Comparison of ENCODE assay signal across 11 cellular contexts in the genomic region with DNA sequence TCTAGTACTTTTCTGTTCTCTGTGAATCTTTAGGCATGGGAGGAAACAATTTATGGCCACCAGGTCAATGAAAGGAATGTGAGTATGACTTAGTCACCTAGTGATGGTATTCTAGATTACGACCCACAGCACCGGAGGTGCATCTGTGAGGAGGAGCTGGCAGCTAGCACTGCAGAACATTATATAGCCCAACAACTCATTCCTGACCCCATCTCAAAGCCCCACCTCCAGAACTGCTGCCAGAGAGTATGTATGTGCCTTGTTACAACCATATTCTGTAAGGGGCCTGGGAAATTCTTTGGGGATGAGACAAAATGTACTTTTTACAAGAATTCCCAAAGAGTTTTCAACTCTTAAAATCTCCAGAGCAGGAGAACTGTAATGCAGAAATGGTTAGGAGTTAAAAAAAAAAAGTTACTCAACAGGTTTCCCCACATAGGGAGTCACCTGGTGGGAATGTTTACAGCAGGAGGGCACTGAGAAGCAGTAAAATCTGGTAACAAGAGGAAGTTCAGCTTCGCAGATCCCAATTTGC. TPM values are rescaled to one million over a fixed set of nuclear protein-coding genes. Genes with fewer than 3 reads are reported as not detected.
DNase-seq lines count a peak whose midpoint lies in the region; TF ChIP-seq lines count a peak whose summit lies in the region.
"Had no signal": no experiment of that assay in that cellular context is flagged by ENCODE, and none has a peak within 500 bp of the region (broad histone marks: within the 10 kb centered on the region; RNA-seq: fewer than 3 reads in every experiment).

No MANE protein-coding gene starts in this region.

- intact Hi-C loops in testis (cut with DNase I; ENCODE audit: low total_unique reads) (no loop called here), sigmoid colon (cut with DNase I) (no loop called here)

- WGBS in testis, 2 donors = 76 to 93% methylated on average over 3 of the region's 3 CpGs
- 15 to 62% methylated on average over 3 of the region's 3 CpGs for WGBS in sigmoid colon, 2 donors

- no peak for TF ChIP-seq EP300 in sigmoid colon (IDR thresholded peaks at IDR 0.05)

- no peak overlapping the region for H3K9ac ChIP-seq in HUES48 (ENCODE audit: low read depth, low read length)

- no peak for TF ChIP-seq POLR2A in testis (IDR thresholded peaks at IDR 0.05)
- no peak for TF ChIP-seq POLR2A in sigmoid colon (IDR thresholded peaks at IDR 0.05)

- in situ Hi-C loops in ACHN (cut with HindIII; ENCODE audit: low pct_ligation_motif_present, low pct_unique_long_range_greater_than_20kb, low sequenced_read_pairs) (no loop called here), brain microvascular endothelial cell (cut with HindIII; ENCODE audit: low pct_ligation_motif_present, low sequenced_read_pairs) (no loop called here)

- H3K9me3 ChIP-seq in HUES48 (ENCODE audit: control insufficient read depth, insufficient read depth, low read length) (no peaks in the 10 kb centered on the region), testis (no peaks in the 10 kb centered on the region), sigmoid colon (no peaks in the 10 kb centered on the region)

- H3K27ac ChIP-seq in HUES48 (ENCODE audit: low read depth, low read length) (peak overlapping the region; percentile 54), brain microvascular endothelial cell (peak overlapping the region; percentile 82), testis (no peak overlapping the region), sigmoid colon (no peak overlapping the region)

- H3K4me1 ChIP-seq in HUES48 (ENCODE audit: control insufficient read depth, insufficient read depth, low read length) (0 out of 2 replicates have a peak, but pooled peaks cover 9% of the 10 kb centered on the region), testis (no peaks in the 10 kb centered on the region), sigmoid colon (peaks cover 0 to 6% (median 0%) of the 10 kb centered on the region in 4 donors)

- H3K27me3 ChIP-seq in HUES48 (ENCODE audit: control insufficient read depth, insufficient read depth, low read length) (no peaks in the 10 kb centered on the region), brain microvascular endothelial cell (replicated peaks) (no peaks in the 10 kb centered on the region), testis (no peaks in the 10 kb centered on the region), sigmoid colon (no peaks in the 10 kb centered on the region)

- DNase-seq in ACHN (peak; percentile 50), brain microvascular endothelial cell (peak; percentile 94), lung microvascular endothelial cell (ENCODE audit: low read depth in 2 of 2) (peak; percentile 62 to 90), testis (no peak), pons (ENCODE audit: low spot score) (no peak), NCI-H524 (lab: John Stamatoyannopoulos, UW) (no peak), sigmoid colon (no peak)
- DNase-seq: activated CD4-positive, alpha-beta T cell treated with anti-CD3 and anti-CD28 coated beads for 36 hours; CD4-positive, alpha-beta T cell had no signal

- TF ChIP-seq CTCF in brain microvascular endothelial cell (IDR thresholded peaks at IDR 0.05; ENCODE audit: low read depth, low read length, missing control alignments) (no peak), testis (IDR thresholded peaks at IDR 0.05) (no peak), sigmoid colon (IDR thresholded peaks at IDR 0.05) (no peak)

- H3K4me3 ChIP-seq in HUES48 (ENCODE audit: low read depth, low read length) = 0 out of 2 replicates have a peak overlapping the region, but pooled peaks have one; percentile 12
- H3K4me3 ChIP-seq in brain microvascular endothelial cell (ENCODE audit: low read depth, low read length) = no peak overlapping the region
- H3K4me3 ChIP-seq in testis = no peak overlapping the region
- no peak overlapping the region for H3K4me3 ChIP-seq in sigmoid colon
- H3K4me3 ChIP-seq: lung had no signal

- peaks cover 66% of the 10 kb centered on the region for H3K36me3 ChIP-seq in HUES48 (ENCODE audit: control insufficient read depth, insufficient read depth, low read length)
- peaks cover 67% of the 10 kb centered on the region for H3K36me3 ChIP-seq in brain microvascular endothelial cell (replicated peaks)
- no peaks in the 10 kb centered on the region for H3K36me3 ChIP-seq in testis (ENCODE audit: low read depth, missing control alignments)
- H3K36me3 ChIP-seq in sigmoid colon = peaks cover 12 to 90% (median 33%) of the 10 kb centered on the region in 4 donors

RNA-seq across cellular contexts. Expression of a gene that starts 34.9 kb away (rescaled TPM):
- 28.8 and 33.9 TPM in 2 replicates for total RNA-seq in lung microvascular endothelial cell
- 10 to 100 TPM; 34.3 to 36.5 TPM for total RNA-seq in testis
- polyA plus RNA-seq in testis (ENCODE audit: insufficient read depth, low read depth, low replicate concordance) = 33.5 TPM
- 10 to 100 TPM; 21.7 to 29.1 (median 23.3) TPM for total RNA-seq in sigmoid colon
- 10 to 100 TPM in 1 of 3 donors, 1 to 10 TPM in 2; 4.8 to 25.9 (median 5.3) TPM for polyA plus RNA-seq in sigmoid colon

Comparison
In these comparisons a context has a peak if more than half of its experiments do, and no peak if none do; other contexts are left out.
1. DNase-seq: peak in ACHN (single experiment), brain microvascular endothelial cell (single experiment) and lung microvascular endothelial cell (2 of 2); none in testis (single experiment), pons (single experiment), NCI-H524 (0 of 2) and sigmoid colon (single experiment).
2. H3K27ac ChIP-seq: peak in HUES48 (single experiment) and brain microvascular endothelial cell (single experiment); none in testis (0 of 2) and sigmoid colon (0 of 4).